In the genomic region with DNA sequence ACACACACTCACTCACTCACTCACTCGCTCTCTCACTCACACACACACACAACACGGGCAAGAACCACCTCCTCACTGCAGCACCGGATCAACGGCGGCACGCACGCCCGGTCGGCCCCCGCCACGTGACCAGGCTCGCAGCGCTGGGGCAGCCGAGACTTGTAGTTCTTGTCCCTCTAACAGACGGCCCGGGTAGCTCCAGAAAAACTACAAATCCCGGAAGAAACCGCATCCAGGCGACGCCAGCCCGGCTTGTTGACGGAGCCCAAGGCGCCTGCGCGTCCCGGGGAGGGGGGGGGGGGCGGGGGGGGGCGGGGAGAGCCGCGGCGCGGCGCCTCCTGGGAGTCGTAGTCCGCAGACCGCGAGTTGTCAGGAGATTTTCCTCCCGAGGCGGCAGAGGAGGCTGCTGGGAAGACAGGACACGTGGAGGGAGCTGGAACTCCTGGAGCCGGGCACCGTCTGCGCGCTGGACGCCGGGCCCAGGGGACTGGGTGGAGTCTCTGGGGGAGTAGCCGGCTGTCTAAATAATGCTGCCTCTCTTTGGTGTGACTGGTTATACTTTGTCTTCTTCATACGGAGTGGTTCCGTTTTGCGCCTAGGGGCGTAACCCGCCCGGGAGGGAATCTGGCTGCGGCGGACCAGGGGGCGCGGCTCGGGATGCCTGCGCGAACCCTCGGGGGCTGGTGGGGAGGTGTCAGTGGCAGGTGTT, we compare ENCODE assay signal across 8 cellular contexts. TPM values are rescaled to one million over a fixed set of nuclear protein-coding genes. Genes with fewer than 3 reads are reported as not detected.
DNase-seq lines count a peak whose midpoint lies in the region; TF ChIP-seq lines count a peak whose summit lies in the region.

Gene MAX (minus strand): TSS at position 77 of the 709 bp plus-strand sequence. CDS start 178 bp downstream, outside the sequence.

- peak; percentile 85 for DNase-seq in GM04503 (ENCODE audit: low read depth)
- peak; percentile 99 for DNase-seq in HFFc6
- DNase-seq in NCI-H1048 (lab: John Stamatoyannopoulos, UW), result peak; percentile 100
- DNase-seq in SK-N-SH, result peak; percentile 97
- peak; percentile 98 for DNase-seq in globus pallidus (ENCODE audit: low spot score)
- peak; percentile 88 to 100 (median 98) for DNase-seq in nucleus accumbens (lab: John Stamatoyannopoulos, UW)
- DNase-seq in suprapubic skin (ENCODE audit: low spot score in 2 of 2), result peak; percentile 99

- H3K9ac ChIP-seq in SK-N-SH, result peak within 1 kb of the TSS; percentile 90

- H3K4me3 ChIP-seq in SK-N-SH (ENCODE audit: low read depth in 2 of 2, low read length in 1 of 2) (peak within 1 kb of the TSS; percentile 92 to 95), suprapubic skin (peak within 1 kb of the TSS; percentile 94)

- POLR2A ChIA-PET in SK-N-SH (lab: Yijun Ruan, JAX), result interaction anchor here (0.6 to 1.0 kb wide), 2 partner anchors 209 to 562 kb away, joined by 3 read pairs; partner anchors contain the start of gene HSPA2

- peak within 1 kb of the TSS; percentile 96 for H3K4me3 Mint-ChIP-seq in HFFc6
- H3K4me3 Mint-ChIP-seq in activated naive CD4-positive, alpha-beta T cell treated with anti-CD3 and anti-CD28 coated beads, Interleukin-2, amount 50 U/mL, for 24 hours, result peak within 1 kb of the TSS; percentile 95

- H3K9me3 ChIP-seq in SK-N-SH (no peaks in the 10 kb centered on the region), suprapubic skin (no peaks in the 10 kb centered on the region)

- TF ChIP-seq CTCF in HFFc6 (IDR thresholded peaks at IDR 0.05) (no peak), SK-N-SH (IDR thresholded peaks at IDR 0.05) (no peak), suprapubic skin (IDR thresholded peaks at IDR 0.05) (no peak)

- no peaks in the 10 kb centered on the region for H3K9me2 ChIP-seq in SK-N-SH

- H3K27me3 Mint-ChIP-seq in HFFc6 (ENCODE audit: insufficient read depth), result no peaks in the 10 kb centered on the region; the same call in none of the 2 replicates
- H3K27me3 Mint-ChIP-seq in activated naive CD4-positive, alpha-beta T cell treated with anti-CD3 and anti-CD28 coated beads, Interleukin-2, amount 50 U/mL, for 24 hours, result no peaks in the 10 kb centered on the region

- 3% methylated on average over 36 of the region's 61 CpGs for WGBS in SK-N-SH (ENCODE audit: low lambda C conversion rate)
- 0% methylated on average over 1 of the region's 61 CpGs for WGBS in suprapubic skin

- H3K27ac ChIP-seq in SK-N-SH (ENCODE audit: low read depth in 2 of 2, low read length in 1 of 2) (peak within 1 kb of the TSS; percentile 77 to 80), suprapubic skin (peak within 1 kb of the TSS; percentile 94)

- H3K79me2 ChIP-seq in SK-N-SH (ENCODE audit: insufficient read depth), result peaks cover 42% of the 10 kb centered on the region

- TF ChIP-seq EP300 in SK-N-SH (IDR thresholded peaks at IDR 0.05; ENCODE audit: borderline replicate concordance in 1 of 2, low read depth in 1 of 2, low read length in 1 of 2) (no peak), suprapubic skin (IDR thresholded peaks at IDR 0.05) (no peak)

- H3K27me3 ChIP-seq in SK-N-SH (ENCODE audit: insufficient read depth), result no peaks in the 10 kb centered on the region
- H3K27me3 ChIP-seq in suprapubic skin, result no peaks in the 10 kb centered on the region

- peak in 1 of 2 donors; percentile 78 for TF ChIP-seq POLR2A in suprapubic skin (IDR thresholded peaks at IDR 0.05)

- no peak for TF ChIP-seq RAD21 in SK-N-SH (IDR thresholded peaks at IDR 0.05; ENCODE audit: low read length)

- peaks cover 41% of the 10 kb centered on the region for H3K4me1 Mint-ChIP-seq in HFFc6 (ENCODE audit: low read depth)
- H3K4me1 Mint-ChIP-seq in activated naive CD4-positive, alpha-beta T cell treated with anti-CD3 and anti-CD28 coated beads, Interleukin-2, amount 50 U/mL, for 24 hours, result peaks cover 34% of the 10 kb centered on the region

- CTCF ChIA-PET in SK-N-SH (lab: Yijun Ruan, JAX), result interaction anchor here (0.8 to 1.7 kb wide), 3 partner anchors 9 to 143 kb away, joined by 3 to 4 read pairs (median 3); no protein-coding TSS in a partner anchor

- no peaks in the 10 kb centered on the region for H3F3A ChIP-seq in SK-N-SH (replicated peaks; ENCODE audit: insufficient read depth)

- H3K4me2 ChIP-seq in SK-N-SH, result peak within 1 kb of the TSS; percentile 99

- no peaks in the 10 kb centered on the region for H3K9me3 Mint-ChIP-seq in HFFc6
- no peaks in the 10 kb centered on the region for H3K9me3 Mint-ChIP-seq in activated naive CD4-positive, alpha-beta T cell treated with anti-CD3 and anti-CD28 coated beads, Interleukin-2, amount 50 U/mL, for 24 hours

- H3K36me3 Mint-ChIP-seq in HFFc6 (ENCODE audit: low read depth), result peaks cover 19% of the 10 kb centered on the region
- peaks cover 9% of the 10 kb centered on the region for H3K36me3 Mint-ChIP-seq in activated naive CD4-positive, alpha-beta T cell treated with anti-CD3 and anti-CD28 coated beads, Interleukin-2, amount 50 U/mL, for 24 hours

- H3K36me3 ChIP-seq in SK-N-SH (replicated peaks in 1 of 2; ENCODE audit: control insufficient read depth in 1 of 2, insufficient read depth in 2 of 2, low read length in 1 of 2) (peaks cover 27 to 28% of the 10 kb centered on the region in 2 experiments), suprapubic skin (no peaks in the 10 kb centered on the region)

- H3K27ac Mint-ChIP-seq in HFFc6, result peak within 1 kb of the TSS; percentile 91
- peak within 1 kb of the TSS; percentile 98 for H3K27ac Mint-ChIP-seq in activated naive CD4-positive, alpha-beta T cell treated with anti-CD3 and anti-CD28 coated beads, Interleukin-2, amount 50 U/mL, for 24 hours

- H3K4me1 ChIP-seq in SK-N-SH (ENCODE audit: control insufficient read depth in 1 of 2, insufficient read depth in 2 of 2, low read depth in 1 of 2, low read length in 1 of 2) (peaks cover 5 to 22% of the 10 kb centered on the region in 2 experiments; a peak in 2 of 4 replicates), suprapubic skin (peaks cover 45% of the 10 kb centered on the region)

- H2AFZ ChIP-seq in SK-N-SH (ENCODE audit: low read depth), result peak within 1 kb of the TSS; percentile 100

- H4K20me1 ChIP-seq in SK-N-SH (ENCODE audit: insufficient read depth), result no peaks in the 10 kb centered on the region; the same call in 1 of the 2 replicates

TF ChIP-seq in SK-N-SH, 30 proteins besides CTCF, POLR2A, EP300 and RAD21 (continues in another document):
- no peak for TF ChIP-seq NFIC (IDR thresholded peaks at IDR 0.05; ENCODE audit: borderline replicate concordance)
- TF ChIP-seq EZH2phosphoT487 (IDR thresholded peaks at IDR 0.05; ENCODE audit: borderline replicate concordance, low read depth), result no peak
- no peak for TF ChIP-seq TCF12 (IDR thresholded peaks at IDR 0.05)
- TF ChIP-seq, protein P1, sequence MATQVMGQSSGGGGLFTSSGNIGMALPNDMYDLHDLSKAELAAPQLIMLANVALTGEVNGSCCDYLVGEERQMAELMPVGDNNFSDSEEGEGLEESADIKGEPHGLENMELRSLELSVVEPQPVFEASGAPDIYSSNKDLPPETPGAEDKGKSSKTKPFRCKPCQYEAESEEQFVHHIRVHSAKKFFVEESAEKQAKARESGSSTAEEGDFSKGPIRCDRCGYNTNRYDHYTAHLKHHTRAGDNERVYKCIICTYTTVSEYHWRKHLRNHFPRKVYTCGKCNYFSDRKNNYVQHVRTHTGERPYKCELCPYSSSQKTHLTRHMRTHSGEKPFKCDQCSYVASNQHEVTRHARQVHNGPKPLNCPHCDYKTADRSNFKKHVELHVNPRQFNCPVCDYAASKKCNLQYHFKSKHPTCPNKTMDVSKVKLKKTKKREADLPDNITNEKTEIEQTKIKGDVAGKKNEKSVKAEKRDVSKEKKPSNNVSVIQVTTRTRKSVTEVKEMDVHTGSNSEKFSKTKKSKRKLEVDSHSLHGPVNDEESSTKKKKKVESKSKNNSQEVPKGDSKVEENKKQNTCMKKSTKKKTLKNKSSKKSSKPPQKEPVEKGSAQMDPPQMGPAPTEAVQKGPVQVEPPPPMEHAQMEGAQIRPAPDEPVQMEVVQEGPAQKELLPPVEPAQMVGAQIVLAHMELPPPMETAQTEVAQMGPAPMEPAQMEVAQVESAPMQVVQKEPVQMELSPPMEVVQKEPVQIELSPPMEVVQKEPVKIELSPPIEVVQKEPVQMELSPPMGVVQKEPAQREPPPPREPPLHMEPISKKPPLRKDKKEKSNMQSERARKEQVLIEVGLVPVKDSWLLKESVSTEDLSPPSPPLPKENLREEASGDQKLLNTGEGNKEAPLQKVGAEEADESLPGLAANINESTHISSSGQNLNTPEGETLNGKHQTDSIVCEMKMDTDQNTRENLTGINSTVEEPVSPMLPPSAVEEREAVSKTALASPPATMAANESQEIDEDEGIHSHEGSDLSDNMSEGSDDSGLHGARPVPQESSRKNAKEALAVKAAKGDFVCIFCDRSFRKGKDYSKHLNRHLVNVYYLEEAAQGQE (IDR thresholded peaks at IDR 0.05; ENCODE audit: low read depth, low read length), result no peak
- peak; percentile 63 for TF ChIP-seq CHD2 (IDR thresholded peaks at IDR 0.05; ENCODE audit: low read length, partially characterized antibody)
- peak; percentile 80 for TF ChIP-seq POLR2AphosphoS5 (IDR thresholded peaks at IDR 0.05; ENCODE audit: low read depth, low read length)
- TF ChIP-seq, protein P2, sequence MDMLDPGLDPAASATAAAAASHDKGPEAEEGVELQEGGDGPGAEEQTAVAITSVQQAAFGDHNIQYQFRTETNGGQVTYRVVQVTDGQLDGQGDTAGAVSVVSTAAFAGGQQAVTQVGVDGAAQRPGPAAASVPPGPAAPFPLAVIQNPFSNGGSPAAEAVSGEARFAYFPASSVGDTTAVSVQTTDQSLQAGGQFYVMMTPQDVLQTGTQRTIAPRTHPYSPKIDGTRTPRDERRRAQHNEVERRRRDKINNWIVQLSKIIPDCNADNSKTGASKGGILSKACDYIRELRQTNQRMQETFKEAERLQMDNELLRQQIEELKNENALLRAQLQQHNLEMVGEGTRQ (IDR thresholded peaks at IDR 0.05; ENCODE audit: borderline replicate concordance, low read depth, low read length), result peak; percentile 94
- peak; percentile 66 for TF ChIP-seq NRF1 (IDR thresholded peaks at IDR 0.05; ENCODE audit: low read depth, low read length)
- peak; percentile 99 for TF ChIP-seq MXI1 (IDR thresholded peaks at IDR 0.05; ENCODE audit: low read depth, low read length)
- TF ChIP-seq GABPA (IDR thresholded peaks at IDR 0.05; ENCODE audit: low read depth), result peak; percentile 17; the same call in 1 of the 2 replicates
- TF ChIP-seq GATA2 (CRISPR knock-in tag; IDR thresholded peaks at IDR 0.05), result no peak
- peak; percentile 27; the same call in 1 of the 2 replicates for TF ChIP-seq RCOR1 (IDR thresholded peaks at IDR 0.05; ENCODE audit: low read length)
- TF ChIP-seq JUND (IDR thresholded peaks at IDR 0.05), result no peak

RNA-seq across cellular contexts. Expression of gene MAX, which starts in this region (rescaled TPM):
- total RNA-seq in HFFc6 (2021; fragmentation: NEBNext Ultra II Directional; extraction: Animal tissue kit (Norgen Biotek cat#: 25700)), result 10 to 100 TPM; 79.0 to 95.6 (median 81.9) TPM
- 96.2 and 103 TPM in 2 replicates for polyA plus RNA-seq in SK-N-SH (2012; rRNA removed)
- polyA plus RNA-seq in SK-N-SH (2012; cell fraction: cytosol; rRNA removed), result 80.6 and 81.0 TPM in 2 replicates
- 54.8 and 68.4 TPM in 2 replicates for polyA plus RNA-seq in SK-N-SH (2012; cell fraction: nucleus; rRNA removed)
- 100 to 1,000 TPM in 1 of 4 donors, 10 to 100 TPM in 3; 79.0 to 112 (median 90.4) TPM for total RNA-seq in suprapubic skin

Comparison
In these comparisons a context has a peak if more than half of its experiments do, and no peak if none do; other contexts are left out.
1. Peak in every context shown above with its lines: DNase-seq, H3K4me3 ChIP-seq and H3K27ac ChIP-seq.